1 cellular context compared by ENCODE assay signal in genomic region chr9:123753669-123754307, GRCh38.
TF ChIP-seq lines count a peak whose summit lies in the region.

No MANE protein-coding gene starts in this region.

TF ChIP-seq in GM23338, 12 proteins besides CTCF, POLR2A, EP300 and RAD21 (continued from another document):
- TF ChIP-seq, protein P1, sequence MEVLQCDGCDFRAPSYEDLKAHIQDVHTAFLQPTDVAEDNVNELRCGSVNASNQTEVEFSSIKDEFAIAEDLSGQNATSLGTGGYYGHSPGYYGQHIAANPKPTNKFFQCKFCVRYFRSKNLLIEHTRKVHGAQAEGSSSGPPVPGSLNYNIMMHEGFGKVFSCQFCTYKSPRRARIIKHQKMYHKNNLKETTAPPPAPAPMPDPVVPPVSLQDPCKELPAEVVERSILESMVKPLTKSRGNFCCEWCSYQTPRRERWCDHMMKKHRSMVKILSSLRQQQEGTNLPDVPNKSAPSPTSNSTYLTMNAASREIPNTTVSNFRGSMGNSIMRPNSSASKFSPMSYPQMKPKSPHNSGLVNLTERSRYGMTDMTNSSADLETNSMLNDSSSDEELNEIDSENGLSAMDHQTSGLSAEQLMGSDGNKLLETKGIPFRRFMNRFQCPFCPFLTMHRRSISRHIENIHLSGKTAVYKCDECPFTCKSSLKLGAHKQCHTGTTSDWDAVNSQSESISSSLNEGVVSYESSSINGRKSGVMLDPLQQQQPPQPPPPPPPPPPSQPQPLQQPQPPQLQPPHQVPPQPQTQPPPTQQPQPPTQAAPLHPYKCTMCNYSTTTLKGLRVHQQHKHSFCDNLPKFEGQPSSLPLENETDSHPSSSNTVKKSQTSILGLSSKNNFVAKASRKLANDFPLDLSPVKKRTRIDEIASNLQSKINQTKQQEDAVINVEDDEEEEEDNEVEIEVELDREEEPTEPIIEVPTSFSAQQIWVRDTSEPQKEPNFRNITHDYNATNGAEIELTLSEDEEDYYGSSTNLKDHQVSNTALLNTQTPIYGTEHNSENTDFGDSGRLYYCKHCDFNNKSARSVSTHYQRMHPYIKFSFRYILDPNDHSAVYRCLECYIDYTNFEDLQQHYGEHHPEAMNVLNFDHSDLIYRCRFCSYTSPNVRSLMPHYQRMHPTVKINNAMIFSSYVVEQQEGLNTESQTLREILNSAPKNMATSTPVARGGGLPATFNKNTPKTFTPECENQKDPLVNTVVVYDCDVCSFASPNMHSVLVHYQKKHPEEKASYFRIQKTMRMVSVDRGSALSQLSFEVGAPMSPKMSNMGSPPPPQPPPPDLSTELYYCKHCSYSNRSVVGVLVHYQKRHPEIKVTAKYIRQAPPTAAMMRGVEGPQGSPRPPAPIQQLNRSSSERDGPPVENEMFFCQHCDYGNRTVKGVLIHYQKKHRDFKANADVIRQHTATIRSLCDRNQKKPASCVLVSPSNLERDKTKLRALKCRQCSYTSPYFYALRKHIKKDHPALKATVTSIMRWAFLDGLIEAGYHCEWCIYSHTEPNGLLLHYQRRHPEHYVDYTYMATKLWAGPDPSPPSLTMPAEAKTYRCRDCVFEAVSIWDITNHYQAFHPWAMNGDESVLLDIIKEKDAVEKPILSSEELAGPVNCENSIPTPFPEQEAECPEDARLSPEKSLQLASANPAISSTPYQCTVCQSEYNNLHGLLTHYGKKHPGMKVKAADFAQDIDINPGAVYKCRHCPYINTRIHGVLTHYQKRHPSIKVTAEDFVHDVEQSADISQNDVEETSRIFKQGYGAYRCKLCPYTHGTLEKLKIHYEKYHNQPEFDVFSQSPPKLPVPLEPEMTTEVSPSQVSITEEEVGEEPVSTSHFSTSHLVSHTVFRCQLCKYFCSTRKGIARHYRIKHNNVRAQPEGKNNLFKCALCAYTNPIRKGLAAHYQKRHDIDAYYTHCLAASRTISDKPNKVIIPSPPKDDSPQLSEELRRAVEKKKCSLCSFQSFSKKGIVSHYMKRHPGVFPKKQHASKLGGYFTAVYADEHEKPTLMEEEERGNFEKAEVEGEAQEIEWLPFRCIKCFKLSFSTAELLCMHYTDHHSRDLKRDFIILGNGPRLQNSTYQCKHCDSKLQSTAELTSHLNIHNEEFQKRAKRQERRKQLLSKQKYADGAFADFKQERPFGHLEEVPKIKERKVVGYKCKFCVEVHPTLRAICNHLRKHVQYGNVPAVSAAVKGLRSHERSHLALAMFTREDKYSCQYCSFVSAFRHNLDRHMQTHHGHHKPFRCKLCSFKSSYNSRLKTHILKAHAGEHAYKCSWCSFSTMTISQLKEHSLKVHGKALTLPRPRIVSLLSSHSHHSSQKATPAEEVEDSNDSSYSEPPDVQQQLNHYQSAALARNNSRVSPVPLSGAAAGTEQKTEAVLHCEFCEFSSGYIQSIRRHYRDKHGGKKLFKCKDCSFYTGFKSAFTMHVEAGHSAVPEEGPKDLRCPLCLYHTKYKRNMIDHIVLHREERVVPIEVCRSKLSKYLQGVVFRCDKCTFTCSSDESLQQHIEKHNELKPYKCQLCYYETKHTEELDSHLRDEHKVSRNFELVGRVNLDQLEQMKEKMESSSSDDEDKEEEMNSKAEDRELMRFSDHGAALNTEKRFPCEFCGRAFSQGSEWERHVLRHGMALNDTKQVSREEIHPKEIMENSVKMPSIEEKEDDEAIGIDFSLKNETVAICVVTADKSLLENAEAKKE (CRISPR knock-in tag; IDR thresholded peaks at IDR 0.05) = no peak
- no peak for TF ChIP-seq EZH2phosphoT487 (IDR thresholded peaks at IDR 0.05; ENCODE audit: unreplicated experiment)
- TF ChIP-seq ZNF114 (CRISPR knock-in tag; IDR thresholded peaks at IDR 0.05) = no peak
- TF ChIP-seq EZH2 (IDR thresholded peaks at IDR 0.05; ENCODE audit: low read depth, unreplicated experiment) = no peak
- no peak for TF ChIP-seq POLR2AphosphoS5 (IDR thresholded peaks at IDR 0.05; ENCODE audit: low read depth)
- no peak for TF ChIP-seq ZNF331 (CRISPR knock-in tag; IDR thresholded peaks at IDR 0.05; ENCODE audit: low read depth)
- no peak for TF ChIP-seq NANOG (IDR thresholded peaks at IDR 0.05; ENCODE audit: borderline replicate concordance)
- TF ChIP-seq REST (IDR thresholded peaks at IDR 0.05; ENCODE audit: unreplicated experiment) = no peak
- no peak for TF ChIP-seq STAT1 (IDR thresholded peaks at IDR 0.05; ENCODE audit: unreplicated experiment)
- no peak for TF ChIP-seq CREB1 (CRISPR knock-in tag; IDR thresholded peaks at IDR 0.05; ENCODE audit: low read depth)
- TF ChIP-seq JUNB (IDR thresholded peaks at IDR 0.05; ENCODE audit: unreplicated experiment) = no peak
